19 cellular contexts compared by ENCODE assay signal in genomic region chr3:19436746-19437145, GRCh38.
DNase-seq lines count a peak whose midpoint lies in the region; ATAC-seq and TF ChIP-seq lines count a peak whose summit lies in the region.
"Had no signal": no experiment of that assay in that cellular context is flagged by ENCODE, and none has a peak within 500 bp of the region (broad histone marks: within the 10 kb centered on the region; RNA-seq: fewer than 3 reads in every experiment).

No MANE protein-coding gene starts in this region.

- no peak overlapping the region for H2AK5ac ChIP-seq in mesendoderm (ENCODE audit: low read length)

- 0 out of 2 replicates have a peak, but pooled peaks cover 3% of the 10 kb centered on the region for H3K36me3 Mint-ChIP-seq in WTC11
- H3K36me3 Mint-ChIP-seq: CD8-positive, alpha-beta T cell had no signal

- ATAC-seq in WTC11 (peak; percentile 79), HG03025 (IDR thresholded peaks at IDR 0.05; ENCODE audit: low FRiP score, unreplicated experiment) (no peak)
- ATAC-seq: A549; CD8-positive, alpha-beta T cell; GM12878 had no signal

- no peak overlapping the region for H3K18ac ChIP-seq in mesendoderm (ENCODE audit: low read length)

- no peak for TF ChIP-seq CTCF in WTC11 (IDR thresholded peaks at IDR 0.05)

- H3K9me3 ChIP-seq in HAP-1, result no peaks in the 10 kb centered on the region
- H3K9me3 ChIP-seq: A549; BLaER1 treated with 17β-estradiol and CSF1 and Interleukin-3, amounts not matched to agents 10 nM and 100 nM; Caco-2 had no signal

- no peaks in the 10 kb centered on the region for H3K79me1 ChIP-seq in mesendoderm (ENCODE audit: low read length)

- no peak overlapping the region for H2BK120ac ChIP-seq in mesendoderm (ENCODE audit: low read depth, low read length)

- H3K4me3 Mint-ChIP-seq in WTC11, result no peak overlapping the region
- H3K4me3 Mint-ChIP-seq: B cell; CD4-positive, alpha-beta T cell; CD8-positive, alpha-beta T cell had no signal

- no peaks in the 10 kb centered on the region for H3K9me3 Mint-ChIP-seq in WTC11
- H3K9me3 Mint-ChIP-seq: CD4-positive, alpha-beta T cell; CD8-positive, alpha-beta T cell had no signal

- POLR2A ChIA-PET in WTC11 (lab: Charles Lee), result no interaction called here

- no peak overlapping the region for H2BK5ac ChIP-seq in mesendoderm (ENCODE audit: low read length)

- H3K23ac ChIP-seq in mesendoderm (ENCODE audit: low read length), result no peak overlapping the region

- no CpG with 5 or more reads among the region's 1 CpG for WGBS in mesendoderm (ENCODE audit: extremely low coverage, insufficient coverage, low lambda C conversion rate)

- H4K8ac ChIP-seq in mesendoderm (ENCODE audit: low read depth, low read length), result no peak overlapping the region

- H3K4ac ChIP-seq in mesendoderm (ENCODE audit: low read depth, low read length), result no peak overlapping the region

- no peaks in the 10 kb centered on the region for H3K79me2 ChIP-seq in mesendoderm (ENCODE audit: control insufficient read depth, insufficient read depth, low read length)

- no peak overlapping the region for H3K27ac ChIP-seq in mesendoderm (ENCODE audit: low read depth, low read length)
- H3K27ac ChIP-seq: 22Rv1; A549; BLaER1 treated with 17β-estradiol and CSF1 and Interleukin-3, amounts not matched to agents 10 nM and 100 nM; C4-2B had no signal

- H3K27me3 ChIP-seq in mesendoderm (ENCODE audit: insufficient read depth, low read length, poor library complexity) (no peaks in the 10 kb centered on the region), HAP-1 (ENCODE audit: low read depth) (no peaks in the 10 kb centered on the region)
- H3K27me3 ChIP-seq: BLaER1 treated with 17β-estradiol and CSF1 and Interleukin-3, amounts not matched to agents 10 nM and 100 nM had no signal

- in situ Hi-C loops in HAP-1 (cut with MboI; ENCODE audit: low sequenced_read_pairs), result no loop called here

- CTCF ChIA-PET in WTC11 (lab: Charles Lee), result no interaction called here

- H3K4me2 ChIP-seq in mesendoderm (ENCODE audit: low read length), result no peak overlapping the region
- H3K4me2 ChIP-seq: A549; BLaER1 treated with 17β-estradiol and CSF1 and Interleukin-3, amounts not matched to agents 10 nM and 100 nM had no signal

- H3K9ac ChIP-seq in mesendoderm (ENCODE audit: low read length), result no peak overlapping the region
- H3K9ac ChIP-seq: BLaER1 treated with 17β-estradiol and CSF1 and Interleukin-3, amounts not matched to agents 10 nM and 100 nM had no signal

- DNase-seq in NCI-H526 treated with DMSO at 0.1 percent for 48 hours (lab: John Stamatoyannopoulos, UW), result peak; percentile 1
- no peak for DNase-seq in NCI-H526 (lab: John Stamatoyannopoulos, UW)
- no peak for DNase-seq in WTC11 (ENCODE audit: low spot score)
- peak; percentile 14 for DNase-seq in mesendoderm
- no peak for DNase-seq in HAP-1 (ENCODE audit: low spot score in 2 of 2)
- DNase-seq: AML-193; Caco-2; Calu3; CD4-positive, alpha-beta T cell; CD8-positive, alpha-beta T cell; DMS79 treated with DMSO at 0.1 percent for 48 hours; GDM1 had no signal

- H3K4me1 ChIP-seq in mesendoderm (ENCODE audit: control insufficient read depth, low read depth, low read length) (no peaks in the 10 kb centered on the region), HAP-1 (no peaks in the 10 kb centered on the region)
- H3K4me1 ChIP-seq: A549; BLaER1 treated with 17β-estradiol and CSF1 and Interleukin-3, amounts not matched to agents 10 nM and 100 nM; Caco-2 had no signal

- H3K36me3 ChIP-seq in mesendoderm (ENCODE audit: control insufficient read depth, insufficient read depth, low read length), result no peaks in the 10 kb centered on the region
- H3K36me3 ChIP-seq in HAP-1 (replicated peaks), result no peaks in the 10 kb centered on the region
- H3K36me3 ChIP-seq: BLaER1 treated with 17β-estradiol and CSF1 and Interleukin-3, amounts not matched to agents 10 nM and 100 nM had no signal

- no peak overlapping the region for H4K5ac ChIP-seq in mesendoderm (ENCODE audit: low read length)

- H3K56ac ChIP-seq in mesendoderm (ENCODE audit: low read length), result no peak overlapping the region

- peak overlapping the region; percentile 83; the same call in 1 of the 2 replicates for H3K27ac Mint-ChIP-seq in WTC11
- H3K27ac Mint-ChIP-seq: B cell; CD4-positive, alpha-beta T cell; CD8-positive, alpha-beta T cell had no signal

- no peak overlapping the region for H3K4me3 ChIP-seq in mesendoderm (ENCODE audit: low read length)
- H3K4me3 ChIP-seq in HAP-1, result no peak overlapping the region
- H3K4me3 ChIP-seq: A549; BLaER1 treated with 17β-estradiol and CSF1 and Interleukin-3, amounts not matched to agents 10 nM and 100 nM; GM12878 had no signal

- no peak overlapping the region for H2BK15ac ChIP-seq in mesendoderm (replicated peaks; ENCODE audit: low read depth)

- peaks cover 25% of the 10 kb centered on the region for H3K4me1 Mint-ChIP-seq in WTC11
- H3K4me1 Mint-ChIP-seq: B cell had no signal

- H3K27me3 Mint-ChIP-seq in WTC11 (ENCODE audit: low read depth), result no peaks in the 10 kb centered on the region
- H3K27me3 Mint-ChIP-seq: B cell; CD4-positive, alpha-beta T cell had no signal

TF ChIP-seq in WTC11, 78 proteins besides CTCF, POLR2A, EP300 and RAD21:
- TF ChIP-seq JAZF1 (CRISPR knock-in tag; IDR thresholded peaks at IDR 0.05), result no peak
- no peak for TF ChIP-seq NFE2L1 (CRISPR knock-in tag; IDR thresholded peaks at IDR 0.05)
- TF ChIP-seq ELF4 (CRISPR knock-in tag; IDR thresholded peaks at IDR 0.05; ENCODE audit: low read depth), result no peak
- TF ChIP-seq SOX15 (CRISPR knock-in tag; IDR thresholded peaks at IDR 0.05), result no peak
- TF ChIP-seq E2F5 (CRISPR knock-in tag; IDR thresholded peaks at IDR 0.05), result no peak
- TF ChIP-seq MLX (CRISPR knock-in tag; IDR thresholded peaks at IDR 0.05), result no peak
- TF ChIP-seq ZNF396 (CRISPR knock-in tag; IDR thresholded peaks at IDR 0.05; ENCODE audit: borderline replicate concordance), result no peak
- no peak for TF ChIP-seq E2F4 (CRISPR knock-in tag; IDR thresholded peaks at IDR 0.05; ENCODE audit: borderline replicate concordance, low read depth)
- no peak for TF ChIP-seq ZBTB21 (CRISPR knock-in tag; IDR thresholded peaks at IDR 0.05; ENCODE audit: borderline replicate concordance)

Comparison
In these comparisons a context has a peak if more than half of its experiments do, and no peak if none do; other contexts are left out.
1. DNase-seq: peak in NCI-H526 treated with DMSO at 0.1 percent for 48 hours (single experiment) and mesendoderm (single experiment); none in NCI-H526 (0 of 2), WTC11 (single experiment) and HAP-1 (0 of 2).